Comparison of ENCODE assay signal across 16 cellular contexts in the genomic region with DNA sequence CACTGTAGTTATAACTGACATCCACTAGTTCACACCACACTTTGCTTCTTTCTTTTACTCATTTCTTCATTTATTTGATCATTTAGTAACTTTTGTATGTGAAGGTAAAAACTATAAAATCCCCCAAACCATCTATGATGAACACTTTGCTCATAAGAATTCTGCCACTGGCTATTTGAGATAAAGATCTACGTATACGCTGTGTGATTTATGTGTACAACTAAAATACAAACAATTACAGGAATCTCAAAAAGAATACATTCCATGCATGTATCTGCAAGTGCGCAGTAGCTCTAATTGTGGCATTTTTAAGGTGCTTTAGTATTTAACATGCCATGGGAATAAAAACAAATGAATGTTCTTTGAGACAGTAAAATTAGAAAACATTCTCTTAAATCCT.
DNase-seq lines count a peak whose midpoint lies in the region; ATAC-seq and TF ChIP-seq lines count a peak whose summit lies in the region.
"Had no signal": no experiment of that assay in that cellular context is flagged by ENCODE, and none has a peak within 500 bp of the region (broad histone marks: within the 10 kb centered on the region; RNA-seq: fewer than 3 reads in every experiment).

No MANE protein-coding gene starts in this region.

- peak; percentile 16 for DNase-seq in mammary epithelial cell
- no peak for DNase-seq in breast epithelium (ENCODE audit: low spot score in 2 of 2)
- DNase-seq in epithelial cell of prostate (ENCODE audit: low read depth, low spot score) = no peak
- DNase-seq in mesothelial cell of epicardium (ENCODE audit: low spot score in 2 of 2, unreplicated experiment in 2 of 2) = no peak
- no peak for DNase-seq in foreskin melanocyte
- DNase-seq: Calu3; CD8-positive, alpha-beta T cell; DMS79 treated with DMSO at 0.1 percent for 48 hours; EL; GM23248 had no signal

- peak overlapping the region; percentile 83 for H3K27ac Mint-ChIP-seq in mesothelial cell of epicardium
- H3K27ac Mint-ChIP-seq: CD8-positive, alpha-beta T cell had no signal

- CTCF ChIA-PET in mammary epithelial cell (lab: Charles Lee; ENCODE audit: low non-redundant PET) = no interaction called here

- H3K79me2 ChIP-seq in mammary epithelial cell (ENCODE audit: insufficient read depth, low read length) = no peaks in the 10 kb centered on the region

- peaks cover 22% of the 10 kb centered on the region for H3K4me1 Mint-ChIP-seq in mesothelial cell of epicardium

- intact Hi-C loops in mammary epithelial cell (cut with micrococcal nuclease) = no loop called here
- intact Hi-C loops in breast epithelium (cut with DNase I; ENCODE audit: low total_unique reads) = no loop called here

- H3K4me1 ChIP-seq in mammary epithelial cell (ENCODE audit: insufficient read depth, low read length) = no peaks in the 10 kb centered on the region
- no peaks in the 10 kb centered on the region for H3K4me1 ChIP-seq in breast epithelium

- dilution Hi-C loops in mammary epithelial cell (cut with HindIII; ENCODE audit: low sequenced_read_pairs) = no loop called here

- H3K27me3 Mint-ChIP-seq in mesothelial cell of epicardium (ENCODE audit: low read depth) = no peaks in the 10 kb centered on the region

- no peak for TF ChIP-seq POLR2A in breast epithelium (IDR thresholded peaks at IDR 0.05)

- H4K20me1 ChIP-seq in mammary epithelial cell (ENCODE audit: insufficient read depth, low read length) = no peaks in the 10 kb centered on the region
- H4K20me1 ChIP-seq: BLaER1 had no signal

- no TSS peak for BruUV-seq in mammary epithelial cell (replicated peaks; lab: Mats Ljungman, UMichigan)

- H3K27me3 ChIP-seq in mammary epithelial cell (ENCODE audit: insufficient read depth, low read length) = no peaks in the 10 kb centered on the region
- H3K27me3 ChIP-seq in breast epithelium = no peaks in the 10 kb centered on the region
- H3K27me3 ChIP-seq: BLaER1 had no signal

- no peak overlapping the region for H3K4me3 ChIP-seq in mammary epithelial cell (replicated peaks in 1 of 3; ENCODE audit: insufficient read depth in 1 of 3, low read depth in 2 of 3, low read length in 3 of 3)
- no peak overlapping the region for H3K4me3 ChIP-seq in breast epithelium
- H3K4me3 ChIP-seq: BLaER1, GM23248, HAP-1 had no signal

- no peak overlapping the region for H3K4me3 Mint-ChIP-seq in mesothelial cell of epicardium
- H3K4me3 Mint-ChIP-seq: CD8-positive, alpha-beta T cell had no signal

- H3K9me3 Mint-ChIP-seq in mesothelial cell of epicardium = no peaks in the 10 kb centered on the region
- H3K9me3 Mint-ChIP-seq: CD8-positive, alpha-beta T cell had no signal

- H3K9me3 ChIP-seq in mammary epithelial cell (replicated peaks; ENCODE audit: insufficient read depth, low read length) = no peaks in the 10 kb centered on the region
- H3K9me3 ChIP-seq in breast epithelium = no peaks in the 10 kb centered on the region
- H3K9me3 ChIP-seq: BLaER1, HAP-1 had no signal

- peaks cover 6% of the 10 kb centered on the region for H3K36me3 Mint-ChIP-seq in mesothelial cell of epicardium
- H3K36me3 Mint-ChIP-seq: CD8-positive, alpha-beta T cell had no signal

- H3K36me3 ChIP-seq in mammary epithelial cell (ENCODE audit: insufficient read depth, low read length) = no peaks in the 10 kb centered on the region
- H3K36me3 ChIP-seq in breast epithelium = no peaks in the 10 kb centered on the region
- H3K36me3 ChIP-seq: BLaER1, HAP-1 had no signal

- in situ Hi-C loops in mammary epithelial cell (cut with MboI; ENCODE audit: low sequenced_read_pairs in 2 of 2) = no loop called here

- TF ChIP-seq CTCF in mammary epithelial cell (conservative IDR thresholded peaks at IDR 0.05 in 1 of 2, IDR thresholded peaks at IDR 0.05 in 1 of 2; ENCODE audit: extremely low read depth in 1 of 2, insufficient read depth in 1 of 2, low read depth in 1 of 2, low read length in 2 of 2) = no peak
- no peak for TF ChIP-seq CTCF in breast epithelium (IDR thresholded peaks at IDR 0.05)
- TF ChIP-seq CTCF in mesothelial cell of epicardium (IDR thresholded peaks at IDR 0.05; ENCODE audit: unreplicated experiment) = no peak

- WGBS in mammary epithelial cell (ENCODE audit: low coverage, missing lambda C conversion rate) = 87% methylated on average over 3 of the region's 3 CpGs

- no peak for ATAC-seq in HG03469 (IDR thresholded peaks at IDR 0.05; ENCODE audit: unreplicated experiment)
- ATAC-seq in GM18520 (IDR thresholded peaks at IDR 0.05; ENCODE audit: unreplicated experiment) = no peak
- ATAC-seq: CD8-positive, alpha-beta T cell had no signal

- H3K27ac ChIP-seq in mammary epithelial cell (ENCODE audit: insufficient read depth, low read depth, low read length) = no peak overlapping the region
- H3K27ac ChIP-seq in breast epithelium = no peak overlapping the region
- H3K27ac ChIP-seq in epithelial cell of prostate = peak overlapping the region; percentile 34
- H3K27ac ChIP-seq: 22Rv1, BLaER1, GM23248, HL-60 had no signal

- H3K9ac ChIP-seq in mammary epithelial cell (ENCODE audit: insufficient read depth, low read length) = no peak overlapping the region
- H3K9ac ChIP-seq: BLaER1, GM23248 had no signal

- H2AFZ ChIP-seq in mammary epithelial cell (ENCODE audit: low read depth, low read length) = no peak overlapping the region
- H2AFZ ChIP-seq: GM23248 had no signal

- no peak overlapping the region for H3K4me2 ChIP-seq in mammary epithelial cell (ENCODE audit: insufficient read depth, low read depth, low read length)
- H3K4me2 ChIP-seq: BLaER1 had no signal
